Comparison of ENCODE assay signal across 8 cellular contexts in the genomic region with DNA sequence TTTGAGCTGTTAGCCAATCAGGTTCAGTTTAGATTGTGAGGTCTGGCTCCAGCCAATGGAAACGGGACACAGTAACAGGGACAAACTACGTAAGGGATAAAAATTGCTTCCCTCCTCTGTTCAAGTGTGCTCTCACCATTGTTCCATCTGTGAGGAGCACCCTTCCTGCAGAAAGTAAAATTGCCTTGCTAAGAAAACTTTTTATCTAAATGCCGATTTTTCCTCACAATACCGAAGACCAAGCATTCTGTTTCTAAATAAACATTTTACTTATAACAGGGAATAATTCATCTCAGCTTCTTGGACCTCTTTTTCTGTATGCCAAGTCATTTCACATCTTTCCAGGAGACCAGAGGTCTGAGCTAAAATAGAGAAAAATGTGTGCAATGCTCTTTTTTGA.
"Had no signal": no experiment of that assay in that cellular context is flagged by ENCODE, and none has a peak within 500 bp of the region (broad histone marks: within the 10 kb centered on the region; RNA-seq: fewer than 3 reads in every experiment).

No MANE protein-coding gene starts in this region.

- DNase-seq: H7, HFFc6, IMR-90, KG1 had no signal

- H3K9me3 ChIP-seq: HAP-1 had no signal

- H3K27ac Mint-ChIP-seq: GM23338, HFFc6 had no signal

- H3K4me3 Mint-ChIP-seq: GM23338, HFFc6 had no signal

- ATAC-seq: GM23338, K562 had no signal

- H3K27ac ChIP-seq: HL-60 had no signal

- FAIRE-seq: K562 had no signal

- H3K4me2 ChIP-seq: GM23338 had no signal

- H3K4me1 Mint-ChIP-seq: GM23338 had no signal

- H2AFZ ChIP-seq: GM23338 had no signal

- H3K36me3 ChIP-seq: HAP-1 had no signal

- H3K4me1 ChIP-seq: HAP-1 had no signal

- H3K4me3 ChIP-seq: GM23338, HAP-1, K562 had no signal
